Comparison of ENCODE assay signal across 8 cellular contexts in the genomic region with DNA sequence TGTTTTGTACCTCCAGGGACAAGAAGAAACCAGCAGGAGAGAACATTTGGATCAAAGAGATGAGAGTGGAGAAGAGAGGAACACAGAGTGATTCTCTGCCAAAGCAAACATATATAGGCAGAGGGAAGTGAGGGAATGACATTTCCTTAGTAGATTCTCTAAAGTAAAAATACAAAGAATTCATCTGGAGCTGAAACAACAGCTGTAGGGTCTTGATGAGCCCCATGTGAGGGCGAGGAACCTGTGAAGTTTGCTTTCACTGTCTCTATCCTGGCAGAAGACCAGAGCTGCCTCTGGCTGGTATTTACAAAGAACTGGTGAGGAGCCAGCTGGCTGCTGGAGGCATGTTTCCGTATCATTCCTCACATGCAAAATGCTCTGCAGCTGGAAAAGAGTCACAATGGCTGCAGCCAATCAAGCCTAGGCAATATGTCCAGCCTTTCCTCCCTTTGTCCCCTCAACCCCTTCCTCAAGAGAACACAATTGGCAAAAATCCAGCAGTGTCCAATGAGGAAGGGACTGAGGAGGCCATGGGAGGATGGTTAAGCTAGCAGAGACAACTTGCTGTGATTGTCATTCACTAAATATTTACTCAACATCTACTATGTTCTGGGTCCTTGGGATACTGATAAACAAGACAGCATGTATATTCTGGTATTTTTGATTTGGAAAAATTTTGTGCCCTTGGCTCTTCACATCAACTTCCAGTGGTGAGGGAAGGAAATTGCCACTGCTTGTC.
DNase-seq lines count a peak whose midpoint lies in the region; ATAC-seq, FAIRE-seq and TF ChIP-seq lines count a peak whose summit lies in the region.

No MANE protein-coding gene starts in this region.

- 15 to 51% methylated on average over 2 of the region's 2 CpGs for WGBS in sigmoid colon, 2 donors

- ATAC-seq in GM21360 (IDR thresholded peaks at IDR 0.05; ENCODE audit: unreplicated experiment), result no peak
- ATAC-seq in activated CD4-positive, CD25-positive, alpha-beta regulatory T cell treated with anti-CD3 and anti-CD28 coated beads, Interleukin-2, amount 50 U/mL, for 24 hours, result no peak

- H3K9me3 ChIP-seq in SK-N-MC (ENCODE audit: low read depth, low read length) (no peaks in the 10 kb centered on the region), sigmoid colon (no peaks in the 10 kb centered on the region)

- H3K36me3 ChIP-seq in SK-N-MC (ENCODE audit: insufficient read depth, low read length) (no peaks in the 10 kb centered on the region), sigmoid colon (no peaks in the 10 kb centered on the region)

- H3K27me3 ChIP-seq in sigmoid colon, result no peaks in the 10 kb centered on the region

- intact Hi-C loops in cardiac septum (cut with DNase I) (loop anchor here (5.0 kb wide), 1 partner anchor 123 kb away; the partner anchor contains the start of gene PHLDA1), sigmoid colon (cut with DNase I) (loop anchor here (5.0 kb wide), 1 partner anchor 128 kb away; no protein-coding TSS in a partner anchor)

- no peak for TF ChIP-seq POLR2A in sigmoid colon (IDR thresholded peaks at IDR 0.05)
- TF ChIP-seq POLR2A in H54 (IDR thresholded peaks at IDR 0.05; ENCODE audit: low read depth, low read length), result no peak

- no peak for TF ChIP-seq CTCF in sigmoid colon (IDR thresholded peaks at IDR 0.05)

- H3K4me3 ChIP-seq in SK-N-MC (peak overlapping the region; percentile 21), sigmoid colon (no peak overlapping the region)

- peak overlapping the region; percentile 11; the same call in 1 of the 2 replicates for H3K27ac ChIP-seq in SK-N-MC
- H3K27ac ChIP-seq in sigmoid colon, result peak overlapping the region; percentile 24 to 59 (median 31)

- H3K4me1 ChIP-seq in sigmoid colon, result peaks cover 0 to 17% (median 13%) of the 10 kb centered on the region in 4 donors

- TF ChIP-seq EP300 in sigmoid colon (IDR thresholded peaks at IDR 0.05), result no peak

- no peak overlapping the region for H3K9ac ChIP-seq in SK-N-MC (ENCODE audit: insufficient read length)

- no peak for FAIRE-seq in H54 (lab: Jason Lieb, UNC)

- DNase-seq in H4 (ENCODE audit: low spot score) (peak; percentile 21), SK-N-MC (ENCODE audit: low read depth, low spot score) (no peak), cardiac septum (ENCODE audit: low spot score) (peak; percentile 87), sigmoid colon (peak; percentile 85), H54 (ENCODE audit: insufficient read length, low spot score) (no peak)
- no peak for DNase-seq in stimulated activated naive CD4-positive, alpha-beta T cell (lab: John Stamatoyannopoulos, UW)

Comparison
In these comparisons a context has a peak if more than half of its experiments do, and no peak if none do; other contexts are left out.
1. DNase-seq: peak in H4 (single experiment), cardiac septum (single experiment) and sigmoid colon (single experiment); none in SK-N-MC (single experiment), stimulated activated naive CD4-positive, alpha-beta T cell (0 of 6) and H54 (single experiment).